In the genomic region with DNA sequence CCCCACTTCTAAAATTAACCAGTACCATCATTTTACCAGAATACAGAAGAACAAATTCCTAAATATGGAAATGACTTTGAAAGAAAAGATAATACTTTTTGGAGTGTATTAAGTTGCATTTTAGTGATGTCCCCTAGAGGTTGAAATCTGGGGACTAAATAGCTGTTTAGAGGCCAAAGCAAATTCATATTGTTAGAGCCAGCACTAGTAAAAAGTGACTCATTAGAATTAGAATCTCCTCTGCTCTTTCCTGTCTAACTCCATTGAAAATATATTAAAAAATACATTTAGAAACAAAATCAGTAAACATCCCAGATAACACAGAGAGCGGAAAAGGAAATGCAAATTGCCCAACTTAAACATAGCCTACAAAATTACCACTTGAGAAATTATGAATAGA, we compare ENCODE assay signal across 13 cellular contexts.
"Had no signal": no experiment of that assay in that cellular context is flagged by ENCODE, and none has a peak within 500 bp of the region (broad histone marks: within the 10 kb centered on the region; RNA-seq: fewer than 3 reads in every experiment).

No MANE protein-coding gene starts in this region.

- H3K27ac ChIP-seq: dorsolateral prefrontal cortex, parathyroid adenoma had no signal

- H3K27me3 ChIP-seq: dorsolateral prefrontal cortex had no signal

- H3K4me1 ChIP-seq: parathyroid adenoma had no signal

- H3K9ac ChIP-seq: parathyroid adenoma had no signal

- H3K79me2 ChIP-seq: parathyroid adenoma had no signal

- H3K4me3 ChIP-seq: dorsolateral prefrontal cortex, lung had no signal

- H2AFZ ChIP-seq: parathyroid adenoma had no signal

- ATAC-seq: activated CD4-positive, alpha-beta T cell treated with anti-CD3 and anti-CD28 coated beads for 36 hours had no signal

- DNase-seq: activated CD4-positive, alpha-beta T cell treated with anti-CD3 and anti-CD28 coated beads for 36 hours; activated CD4-positive, alpha-beta T cell treated with anti-CD3 and anti-CD28 coated beads, Interleukin-2, amount 50 U/mL, for 48 hours; activated naive CD4-positive, alpha-beta T cell; activated naive CD8-positive, alpha-beta T cell treated with anti-CD3 and anti-CD28 coated beads, Interleukin-2, amount 10 ng/mL, durations not matched to agents 7 days and 5 days; caudate nucleus; dorsolateral prefrontal cortex; foreskin melanocyte; hypothalamus; islet precursor cell; naive B cell; stimulated activated naive CD4-positive, alpha-beta T cell had no signal
